In genomic region chr1:27332536-27333281, GRCh38 we compare ENCODE assay signal across 8 cellular contexts. TPM values are rescaled to one million over a fixed set of nuclear protein-coding genes. Genes with fewer than 3 reads are reported as not detected.
DNase-seq lines count a peak whose midpoint lies in the region; ATAC-seq and TF ChIP-seq lines count a peak whose summit lies in the region.

No MANE protein-coding gene starts in this region.

- no peak overlapping the region for H3K4me3 ChIP-seq in KMS-11 (IDR thresholded peaks at IDR 0.05; ENCODE audit: insufficient read depth, low read depth, low read length)
- no peak overlapping the region for H3K4me3 ChIP-seq in dorsolateral prefrontal cortex

- no peaks in the 10 kb centered on the region for H3K36me3 ChIP-seq in KMS-11 (ENCODE audit: insufficient read depth)

- intact Hi-C loops in dorsolateral prefrontal cortex (cut with DNase I): no loop called here

- no peak overlapping the region for H3K9ac ChIP-seq in KMS-11

- H3K4me2 ChIP-seq in KMS-11: no peak overlapping the region

- no peak overlapping the region for H3K27ac ChIP-seq in KMS-11
- H3K27ac ChIP-seq in dorsolateral prefrontal cortex: peak overlapping the region in 2 of 59 donors; percentile 6 to 29

- H3K36me3 Mint-ChIP-seq in mesothelial cell of epicardium (peaks cover 18% of the 10 kb centered on the region), type B pancreatic cell (peaks cover 13% of the 10 kb centered on the region)

- peaks cover 18% of the 10 kb centered on the region for H3K79me2 ChIP-seq in KMS-11 (ENCODE audit: insufficient read depth, low read depth)

- ATAC-seq in HG03139 (IDR thresholded peaks at IDR 0.05; ENCODE audit: unreplicated experiment): no peak

- no peaks in the 10 kb centered on the region for H3K27me3 Mint-ChIP-seq in mesothelial cell of epicardium (ENCODE audit: low read depth)
- H3K27me3 Mint-ChIP-seq in type B pancreatic cell: no peaks in the 10 kb centered on the region

- H3K27me3 ChIP-seq in KMS-11 (ENCODE audit: insufficient read depth, low read depth) (no peaks in the 10 kb centered on the region), dorsolateral prefrontal cortex (no peaks in the 10 kb centered on the region)

- H3K4me1 ChIP-seq in KMS-11 (ENCODE audit: low read depth, poor library complexity, severe bottlenecking): no peaks in the 10 kb centered on the region

- no peak overlapping the region for H3K4me3 Mint-ChIP-seq in mesothelial cell of epicardium
- no peak overlapping the region for H3K4me3 Mint-ChIP-seq in type B pancreatic cell

- H4K20me1 ChIP-seq in KMS-11 (ENCODE audit: insufficient read depth): no peaks in the 10 kb centered on the region

- H3K27ac Mint-ChIP-seq in mesothelial cell of epicardium: no peak overlapping the region
- H3K27ac Mint-ChIP-seq in type B pancreatic cell: no peak overlapping the region

- peak; percentile 65 for DNase-seq in DMS53 (lab: John Stamatoyannopoulos, UW)
- DNase-seq in activated CD4-positive, alpha-beta T cell treated with anti-CD3 and anti-CD28 coated beads for 1 hour: peak; percentile 43
- peak in 5 of 10 donors; percentile 35 to 65 (median 55) for DNase-seq in dorsolateral prefrontal cortex
- peak in 1 of 2 experiments; percentile 71 for DNase-seq in mesothelial cell of epicardium (ENCODE audit: low spot score in 2 of 2, unreplicated experiment in 2 of 2)
- no peak for DNase-seq in type B pancreatic cell (ENCODE audit: extremely low spot score, unreplicated experiment)
- no peak for DNase-seq in KG1 (lab: John Stamatoyannopoulos, UW)

- H2AFZ ChIP-seq in KMS-11 (ENCODE audit: low read depth): no peak overlapping the region

- no peaks in the 10 kb centered on the region for H3K9me3 Mint-ChIP-seq in mesothelial cell of epicardium
- no peaks in the 10 kb centered on the region for H3K9me3 Mint-ChIP-seq in type B pancreatic cell

- TF ChIP-seq CTCF in KMS-11 (conservative IDR thresholded peaks at IDR 0.05; ENCODE audit: low read depth, low read length) (peak; percentile 85), dorsolateral prefrontal cortex (IDR thresholded peaks at IDR 0.05 in 54 of 56, conservative IDR thresholded peaks at IDR 0.05 in 2 of 56; ENCODE audit: low read depth in 1 of 56, partially characterized antibody in 56 of 56) (peak; percentile 35 to 93 (median 82)), mesothelial cell of epicardium (IDR thresholded peaks at IDR 0.05; ENCODE audit: unreplicated experiment) (peak; percentile 82), type B pancreatic cell (conservative IDR thresholded peaks at IDR 0.05) (peak; percentile 87)

- no peaks in the 10 kb centered on the region for H3K4me1 Mint-ChIP-seq in mesothelial cell of epicardium
- no peaks in the 10 kb centered on the region for H3K4me1 Mint-ChIP-seq in type B pancreatic cell (ENCODE audit: unreplicated experiment)

RNA-seq across cellular contexts. Expression of gene SYTL1, which starts 9.1 kb away (rescaled TPM):
- total RNA-seq in dorsolateral prefrontal cortex: 1 to 10 TPM in 98 of 120 experiments, under 1 TPM in 22; 0.37 to 5.3 (median 2.2) TPM
- total RNA-seq in mesothelial cell of epicardium: 41.0 to 42.8 TPM (median 42.2 TPM) in 3 replicates
- 37.2 and 105 TPM in 2 replicates for total RNA-seq in type B pancreatic cell (ENCODE audit: low replicate concordance)

RNA-seq across cellular contexts. Expression of gene TMEM222, which starts 10.7 kb away (rescaled TPM):
- total RNA-seq in dorsolateral prefrontal cortex (10 to 100 TPM; 37.6 to 69.9 (median 51.8) TPM), mesothelial cell of epicardium (36.0 to 39.1 TPM (median 37.2 TPM) in 3 replicates), type B pancreatic cell (ENCODE audit: low replicate concordance) (38.6 and 40.1 TPM in 2 replicates)

RNA-seq across cellular contexts. Expression of gene MAP3K6, which starts 34.1 kb away (rescaled TPM):
- total RNA-seq in dorsolateral prefrontal cortex: 10 to 100 TPM in 116 of 120 experiments, 1 to 10 TPM in 4; 8.7 to 37.4 (median 18.7) TPM
- 10.3 to 13.7 TPM (median 11.8 TPM) in 3 replicates for total RNA-seq in mesothelial cell of epicardium
- total RNA-seq in type B pancreatic cell (ENCODE audit: low replicate concordance): 15.6 and 39.9 TPM in 2 replicates

RNA-seq across cellular contexts. Expression of gene FCN3, which starts 41.9 kb away (rescaled TPM):
- 1 to 10 TPM in 17 of 120 experiments, under 1 TPM in 38, not detected in 65; 0.38 to 2.3 (median 0.74) TPM for total RNA-seq in dorsolateral prefrontal cortex
- 0.22 to 0.24 TPM in 2 of 3 replicates, not detected in the other for total RNA-seq in mesothelial cell of epicardium
- total RNA-seq in type B pancreatic cell (ENCODE audit: low replicate concordance): not detected in 2 replicates

RNA-seq across cellular contexts. Expression of gene CD164L2, which starts 50.4 kb away (rescaled TPM):
- 1 to 10 TPM in 5 of 120 experiments, under 1 TPM in 30, not detected in 85; 0.24 to 1.6 (median 0.59) TPM for total RNA-seq in dorsolateral prefrontal cortex
- total RNA-seq in mesothelial cell of epicardium: 0.45 to 1.3 TPM (median 0.61 TPM) in 3 replicates
- 0.41 and 0.76 TPM in 2 replicates for total RNA-seq in type B pancreatic cell (ENCODE audit: low replicate concordance)

Comparison
In these comparisons a context has a peak if more than half of its experiments do, and no peak if none do; other contexts are left out.
1. DNase-seq: peak in DMS53 (single experiment) and activated CD4-positive, alpha-beta T cell treated with anti-CD3 and anti-CD28 coated beads for 1 hour (single experiment); none in type B pancreatic cell (single experiment) and KG1 (single experiment).
2. Peak in every context shown above with its lines, with median percentiles within 50 percentile points of each other: CTCF ChIP-seq.